Comparison of ENCODE assay signal across 8 cellular contexts in the genomic region with DNA sequence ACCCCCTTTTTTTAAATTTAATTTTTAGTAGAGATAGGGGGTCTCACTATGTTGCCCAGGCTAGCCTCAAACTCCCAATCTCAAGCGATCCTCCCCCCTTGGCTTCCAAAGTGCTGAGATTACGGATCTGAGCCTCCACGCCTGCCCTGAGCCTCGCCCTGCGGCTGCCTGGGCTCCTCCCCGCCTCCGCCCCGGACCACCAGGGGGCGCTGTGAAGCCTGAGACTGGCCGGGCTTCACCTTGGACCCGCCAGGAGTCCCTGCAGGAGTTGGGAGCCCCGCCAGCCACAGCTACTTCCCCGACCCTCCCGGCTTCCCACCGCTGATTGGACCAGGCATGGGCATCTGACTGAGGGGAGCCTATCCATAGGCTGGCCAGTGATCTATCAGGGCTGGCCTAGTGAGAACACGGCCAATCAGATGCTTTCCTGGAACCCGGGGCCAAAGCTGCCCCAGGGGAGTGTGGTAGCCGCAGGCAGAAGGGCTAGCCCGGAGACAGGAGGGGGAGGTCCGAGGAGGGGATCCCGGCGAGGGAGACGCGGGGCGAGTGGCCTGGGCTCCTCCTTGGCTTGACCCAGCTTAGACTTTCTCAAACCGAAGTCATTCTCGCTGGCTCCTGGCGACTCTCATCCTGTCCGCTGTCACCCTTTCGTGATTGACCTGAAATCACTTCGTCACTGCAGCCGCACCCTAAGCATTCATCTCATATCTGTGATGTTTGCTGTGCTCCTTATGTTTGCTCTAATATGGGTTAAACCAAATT. TPM values are rescaled to one million over a fixed set of nuclear protein-coding genes. Genes with fewer than 3 reads are reported as not detected.
A peak's percentile ranks its signal among the peaks of the same experiment; 100 is the strongest.
DNase-seq lines count a peak whose midpoint lies in the region; FAIRE-seq and TF ChIP-seq lines count a peak whose summit lies in the region.

No MANE protein-coding gene starts in this region.

- H3K27ac Mint-ChIP-seq in H9 = peak overlapping the region in 2 of 3 experiments; percentile 5 to 96; a peak in 3 of 7 replicates

- no peaks in the 10 kb centered on the region for H4K20me1 ChIP-seq in H9 (ENCODE audit: control insufficient read depth, insufficient read depth, insufficient read length)

- WGBS in H9 (ENCODE audit: extremely low coverage, insufficient read length, low lambda C conversion rate) = no CpG with 5 or more reads among the region's 32 CpGs
- whole genome bisulfite sequencing in neuronal stem cell (ENCODE audit: extremely low coverage in 2 of 2, insufficient read length in 2 of 2, insufficient replicate concordance in 1 of 2), 2 donors = no CpG with 5 or more reads among the region's 32 CpGs

- H3K18ac ChIP-seq in H9 (ENCODE audit: insufficient read length, low read depth, low read length) = no peak overlapping the region
- H3K18ac ChIP-seq in neuronal stem cell (ENCODE audit: low read length) = peak overlapping the region; percentile 73

- TF ChIP-seq CTCF in H9 (conservative IDR thresholded peaks at IDR 0.05) = peak; percentile 100

- H2AK5ac ChIP-seq in H9 (ENCODE audit: insufficient read length, low read length) = no peak overlapping the region
- peak overlapping the region; percentile 99 for H2AK5ac ChIP-seq in neuronal stem cell (ENCODE audit: low read depth, low read length)

- H2BK5ac ChIP-seq in H9 (ENCODE audit: insufficient read length, low read length) (no peak overlapping the region), neuronal stem cell (ENCODE audit: low read length) (peak overlapping the region; percentile 83)

- H3T11ph ChIP-seq in H9 (ENCODE audit: low read length) = no peak overlapping the region

- H3K79me2 ChIP-seq in H9 (ENCODE audit: insufficient read depth, low read length) = no peaks in the 10 kb centered on the region

- H3K27ac ChIP-seq in H9 (ENCODE audit: insufficient read length, low read depth, low read length) (no peak overlapping the region), neuronal stem cell (replicated peaks; ENCODE audit: low read length) (peak overlapping the region; percentile 59), substantia nigra (ENCODE audit: low read depth, low read length, poor library complexity, severe bottlenecking) (peak overlapping the region; percentile 72)

- H3K9ac ChIP-seq in H9 (ENCODE audit: extremely low read depth, insufficient read length, low read length) (peak overlapping the region; percentile 24), neuronal stem cell (ENCODE audit: low read depth, low read length, poor library complexity) (peak overlapping the region; percentile 64)

- no peaks in the 10 kb centered on the region for H3K36me3 Mint-ChIP-seq in H9 (ENCODE audit: insufficient read depth in 1 of 3, low read depth in 3 of 3)

- H2BK15ac ChIP-seq in H9 (ENCODE audit: low read depth, low read length) (no peak overlapping the region), neuronal stem cell (ENCODE audit: low read length) (peak overlapping the region; percentile 75)

- H2BK20ac ChIP-seq in H9 (ENCODE audit: low read depth, low read length, poor library complexity, severe bottlenecking) = no peak overlapping the region

- peak overlapping the region; percentile 61 to 86 for H3K4me3 ChIP-seq in neuronal stem cell (ENCODE audit: low read length in 2 of 2)

- H3K27me3 ChIP-seq in H9 (ENCODE audit: insufficient read depth, low read length) (no peaks in the 10 kb centered on the region), neuronal stem cell (ENCODE audit: control insufficient read depth in 3 of 3, insufficient read depth in 3 of 3, low read depth in 1 of 3, low read length in 3 of 3) (peaks cover 0 to 4% (median 0%) of the 10 kb centered on the region in 3 experiments)

- H3K23me2 ChIP-seq in H9 (ENCODE audit: insufficient read length, low read depth, low read length, poor library complexity, severe bottlenecking) = peaks cover 6% of the 10 kb centered on the region

- H3K14ac ChIP-seq in H9 (ENCODE audit: insufficient read depth, low read length) (no peak overlapping the region), neuronal stem cell (ENCODE audit: low read length) (no peak overlapping the region)

- H2BK12ac ChIP-seq in H9 (ENCODE audit: insufficient read length, low read depth, low read length) (no peak overlapping the region), neuronal stem cell (ENCODE audit: low read length) (no peak overlapping the region)

- H3K9me3 ChIP-seq in H9 (ENCODE audit: control insufficient read depth, low read depth, low read length) = no peaks in the 10 kb centered on the region
- H3K9me3 ChIP-seq in neuronal stem cell (replicated peaks in 1 of 2; ENCODE audit: control insufficient read depth in 2 of 2, insufficient read depth in 1 of 2, low read depth in 1 of 2, low read length in 2 of 2) = no peaks in the 10 kb centered on the region

- DNase-seq in H9 = peak; percentile 100
- DNase-seq in M059J (ENCODE audit: low read depth) = peak; percentile 96
- peak; percentile 96 for DNase-seq in SHP77 treated with DMSO at 0.1 percent for 48 hours (lab: John Stamatoyannopoulos, UW)
- peak; percentile 90 for DNase-seq in activated gamma-delta T cell treated with anti-CD3 and anti-CD28 coated beads, Interleukin-2, amount 50 U/mL, for 16 hours (ENCODE audit: low read depth)
- DNase-seq in frontal cortex (ENCODE audit: low spot score in 2 of 2) = peak; percentile 84 to 97
- peak; percentile 97 for DNase-seq in neuronal stem cell (ENCODE audit: low spot score)
- DNase-seq in substantia nigra (lab: John Stamatoyannopoulos, UW) = peak; percentile 72 to 100 (median 95)

- no peaks in the 10 kb centered on the region for H3K36me3 ChIP-seq in neuronal stem cell (replicated peaks in 1 of 2; ENCODE audit: control insufficient read depth in 2 of 2, insufficient read depth in 2 of 2, low read length in 2 of 2)

- H2BK120ac ChIP-seq in H9 (ENCODE audit: low read depth, low read length, poor library complexity, severe bottlenecking) (no peak overlapping the region), neuronal stem cell (ENCODE audit: low read depth, low read length) (peak overlapping the region; percentile 92)

- no peak overlapping the region for H4K5ac ChIP-seq in H9 (ENCODE audit: insufficient read length, low read depth, low read length)

- no peak overlapping the region for H3K23ac ChIP-seq in H9 (ENCODE audit: insufficient read length, low read depth, low read length)
- peak overlapping the region; percentile 90 for H3K23ac ChIP-seq in neuronal stem cell (ENCODE audit: low read depth, low read length, poor library complexity)

- no peaks in the 10 kb centered on the region; the same call in 1 of the 2 replicates for H3K4me1 ChIP-seq in H9 (ENCODE audit: insufficient read depth, low read length)
- peaks cover 0 to 1% of the 10 kb centered on the region in 2 donors for H3K4me1 ChIP-seq in neuronal stem cell (ENCODE audit: control insufficient read depth in 2 of 2, insufficient read depth in 1 of 2, low read depth in 1 of 2, low read length in 2 of 2)

- peaks cover 15 to 21% of the 10 kb centered on the region in 2 experiments for H3K4me1 Mint-ChIP-seq in H9

- H3K4me2 ChIP-seq in H9 (ENCODE audit: insufficient read depth, insufficient read length, low read length) (peak overlapping the region; percentile 93), neuronal stem cell (ENCODE audit: insufficient read depth, low read length, poor library complexity, severe bottlenecking) (peak overlapping the region; percentile 88)

- no peak overlapping the region for H2AFZ ChIP-seq in H9 (ENCODE audit: low read length)
- H2AFZ ChIP-seq in neuronal stem cell (ENCODE audit: low read length) = peak overlapping the region; percentile 83

- no peak overlapping the region for H4K8ac ChIP-seq in H9 (replicated peaks; ENCODE audit: insufficient read length, low read depth, low read length)
- H4K8ac ChIP-seq in neuronal stem cell (ENCODE audit: low read depth, low read length) = no peak overlapping the region

- FAIRE-seq in G401.6 (lab: Jason Lieb, UNC) (peak; percentile 98), frontal cortex (lab: Jason Lieb, UNC) (no peak)

- H3K56ac ChIP-seq in H9 (ENCODE audit: insufficient read length, low read depth, low read length) = no peak overlapping the region

- no peaks in the 10 kb centered on the region; a peak in 1 of 5 replicates for H3K9me3 Mint-ChIP-seq in H9

- H3K4me3 Mint-ChIP-seq in H9 = peak overlapping the region; percentile 78 to 79

- no peaks in the 10 kb centered on the region for H3K79me1 ChIP-seq in H9 (ENCODE audit: insufficient read depth, low read depth, low read length, poor library complexity, severe bottlenecking)
- no peaks in the 10 kb centered on the region for H3K79me1 ChIP-seq in neuronal stem cell (ENCODE audit: low read depth, low read length)

- H4K91ac ChIP-seq in H9 (ENCODE audit: insufficient read length, low read depth, low read length) = no peak overlapping the region
- H4K91ac ChIP-seq in neuronal stem cell (ENCODE audit: low read depth, low read length, poor library complexity) = no peak overlapping the region

- H3K4ac ChIP-seq in H9 (ENCODE audit: low read depth, low read length) = no peak overlapping the region
- no peak overlapping the region for H3K4ac ChIP-seq in neuronal stem cell (ENCODE audit: low read length)

- H3K27me3 Mint-ChIP-seq in H9 (ENCODE audit: low read depth) = peaks cover 4% of the 10 kb centered on the region; the same call in 1 of the 2 replicates

RNA-seq across cellular contexts. Expression of a gene that starts 15.1 kb away (rescaled TPM):
- total RNA-seq in H9 (2021) = 29.0 and 29.8 TPM in 2 replicates
- 14.0 and 20.9 TPM in 2 replicates for total RNA-seq in M059J (2014; rRNA removed; shearing (Covaris generic))
- 3.7 TPM for total RNA-seq in frontal cortex
- 21.5 TPM for polyA plus RNA-seq in neuronal stem cell (2013, experiment 1 of 2)
- polyA plus RNA-seq in neuronal stem cell (2013, experiment 2 of 2) = 21.0 TPM
